12 cellular contexts compared by ENCODE assay signal in the genomic region with DNA sequence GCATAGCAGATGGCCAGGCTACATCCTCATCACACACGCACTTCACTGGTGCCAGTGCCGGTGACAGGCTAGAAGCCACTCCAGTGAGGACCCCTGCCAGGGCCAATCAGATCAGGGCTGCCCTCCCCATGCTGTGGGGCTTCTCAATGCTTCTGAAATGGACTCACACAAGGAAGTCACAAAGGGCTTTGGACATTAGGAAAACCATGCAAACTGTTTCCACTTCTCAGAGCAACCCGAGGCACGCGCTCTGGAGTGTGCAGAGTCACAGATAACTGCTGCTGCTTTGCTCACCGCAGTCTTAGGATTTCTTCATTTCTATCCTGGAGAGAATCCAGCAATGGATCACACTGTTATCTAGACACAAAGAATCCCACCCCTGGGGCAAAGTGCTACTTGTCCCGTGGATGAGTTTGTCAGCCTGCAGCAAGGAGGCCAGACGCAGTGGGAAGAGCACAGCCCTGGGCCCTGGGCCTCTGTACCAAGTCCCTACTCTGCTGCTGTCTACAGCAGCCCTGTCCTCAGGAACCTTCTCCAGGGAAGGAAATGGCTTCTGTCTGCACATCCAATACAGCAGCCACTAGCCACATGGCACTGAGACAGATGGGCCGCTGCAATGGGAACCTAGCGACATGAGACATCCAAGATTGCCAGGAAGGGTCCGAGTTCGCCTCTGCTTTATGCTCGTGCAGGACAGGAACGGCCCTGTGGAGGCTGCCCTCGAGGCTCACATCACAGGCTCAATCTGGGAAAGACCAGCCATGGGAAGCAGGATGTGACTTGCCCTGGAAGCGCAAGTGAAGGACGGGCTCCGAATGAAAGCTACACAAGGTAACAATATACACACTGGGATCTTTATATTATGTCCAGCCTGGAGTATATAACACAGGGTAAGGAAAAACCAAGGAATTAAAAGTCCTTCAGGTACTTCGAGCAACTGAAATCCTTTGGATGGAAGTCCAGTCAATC.
DNase-seq lines count a peak whose midpoint lies in the region; ATAC-seq, FAIRE-seq and TF ChIP-seq lines count a peak whose summit lies in the region.
"Had no signal": no experiment of that assay in that cellular context is flagged by ENCODE, and none has a peak within 500 bp of the region (broad histone marks: within the 10 kb centered on the region; RNA-seq: fewer than 3 reads in every experiment).

No MANE protein-coding gene starts in this region.

- peak; percentile 8 for DNase-seq in GM23248
- DNase-seq in astrocyte (ENCODE audit: low read depth): peak; percentile 80
- DNase-seq in right atrium auricular region (ENCODE audit: low spot score): peak; percentile 71
- DNase-seq in hepatic stellate cell (ENCODE audit: low spot score): no peak
- no peak for DNase-seq in AG08396 (ENCODE audit: low spot score)
- DNase-seq in NCI-H2029 treated with DMSO at 0.1 percent for 48 hours (lab: John Stamatoyannopoulos, UW): no peak
- DNase-seq: amygdala, H7, mammary epithelial cell, sigmoid colon had no signal

- WGBS in GM23248 (ENCODE audit: low coverage in 1 of 2, low lambda C conversion rate in 2 of 2, missing lambda C conversion rate in 2 of 2), 2 experiments: 94 to 98% methylated on average over 19 of the region's 19 CpGs

- no peak overlapping the region for H3K4me3 ChIP-seq in GM23248
- no peak overlapping the region for H3K4me3 ChIP-seq in astrocyte (ENCODE audit: insufficient read depth, low read depth, low read length)
- no peak overlapping the region for H3K4me3 ChIP-seq in right atrium auricular region
- H3K4me3 ChIP-seq in skeletal muscle tissue (ENCODE audit: low read length in 3 of 3): no peak overlapping the region
- H3K4me3 ChIP-seq: sigmoid colon had no signal

- H3K27me3 Mint-ChIP-seq in astrocyte (ENCODE audit: low read depth, unreplicated experiment): no peaks in the 10 kb centered on the region

- no peak overlapping the region for H3K4me3 Mint-ChIP-seq in astrocyte (ENCODE audit: unreplicated experiment)

- H3K36me3 Mint-ChIP-seq in astrocyte (ENCODE audit: low read depth, unreplicated experiment): peaks cover 8% of the 10 kb centered on the region

- H2AFZ ChIP-seq in GM23248 (no peak overlapping the region), astrocyte (ENCODE audit: low read depth, low read length) (no peak overlapping the region)

- H3K27ac ChIP-seq in GM23248: no peak overlapping the region
- H3K27ac ChIP-seq in astrocyte (ENCODE audit: low read depth, low read length): peak overlapping the region; percentile 88
- H3K27ac ChIP-seq in right atrium auricular region: peak overlapping the region; percentile 33 to 56
- peak overlapping the region; percentile 55 for H3K27ac ChIP-seq in skeletal muscle tissue (ENCODE audit: low read depth, low read length)

- no peaks in the 10 kb centered on the region for H4K20me1 ChIP-seq in GM23248 (ENCODE audit: insufficient read depth)
- peaks cover 19% of the 10 kb centered on the region for H4K20me1 ChIP-seq in astrocyte (ENCODE audit: insufficient read depth, low read length)

- TF ChIP-seq CTCF in astrocyte (IDR thresholded peaks at IDR 0.05; ENCODE audit: insufficient read depth, low read depth, low read length) (no peak), right atrium auricular region (IDR thresholded peaks at IDR 0.05) (no peak)

- no peaks in the 10 kb centered on the region for H3K9me3 ChIP-seq in GM23248 (ENCODE audit: low read depth)
- no peaks in the 10 kb centered on the region for H3K9me3 ChIP-seq in astrocyte (ENCODE audit: insufficient read depth, low read depth, low read length)
- H3K9me3 ChIP-seq in right atrium auricular region: no peaks in the 10 kb centered on the region
- no peaks in the 10 kb centered on the region for H3K9me3 ChIP-seq in skeletal muscle tissue (ENCODE audit: control insufficient read depth in 3 of 3, low read length in 3 of 3)
- H3K9me3 ChIP-seq: sigmoid colon had no signal

- H3K27me3 ChIP-seq in GM23248 (replicated peaks; ENCODE audit: insufficient read depth): no peaks in the 10 kb centered on the region
- H3K27me3 ChIP-seq in astrocyte (ENCODE audit: insufficient read depth, low read length): no peaks in the 10 kb centered on the region
- no peaks in the 10 kb centered on the region for H3K27me3 ChIP-seq in right atrium auricular region
- H3K27me3 ChIP-seq in skeletal muscle tissue (ENCODE audit: control insufficient read depth in 3 of 3, insufficient read depth in 3 of 3, low read length in 3 of 3): no peaks in the 10 kb centered on the region
- H3K27me3 ChIP-seq: sigmoid colon had no signal

- H3K79me2 ChIP-seq in GM23248 (ENCODE audit: insufficient read depth) (peaks cover 33% of the 10 kb centered on the region), astrocyte (ENCODE audit: insufficient read depth, low read length) (peaks cover 24% of the 10 kb centered on the region)

- H3K4me1 ChIP-seq in GM23248 (ENCODE audit: insufficient read depth): peaks cover 15% of the 10 kb centered on the region
- peaks cover 39% of the 10 kb centered on the region for H3K4me1 ChIP-seq in astrocyte (ENCODE audit: insufficient read depth, low read length)
- peaks cover 0 to 29% of the 10 kb centered on the region in 2 donors for H3K4me1 ChIP-seq in right atrium auricular region
- peaks cover 28 to 36% (median 30%) of the 10 kb centered on the region in 3 donors for H3K4me1 ChIP-seq in skeletal muscle tissue (ENCODE audit: control insufficient read depth in 3 of 3, insufficient read depth in 3 of 3, low read length in 3 of 3)

- H3K4me1 Mint-ChIP-seq in astrocyte (ENCODE audit: low read depth, unreplicated experiment): peaks cover 23% of the 10 kb centered on the region

- H3K4me2 ChIP-seq in GM23248 (ENCODE audit: unreplicated experiment): no peak overlapping the region
- H3K4me2 ChIP-seq in astrocyte (ENCODE audit: low read length): peak overlapping the region; percentile 70

- 0 out of 2 replicates have a peak, but pooled peaks cover 2% of the 10 kb centered on the region for H3F3A ChIP-seq in GM23248 (ENCODE audit: insufficient read depth)

- H3K9ac ChIP-seq in GM23248: no peak overlapping the region
- H3K9ac ChIP-seq in astrocyte (ENCODE audit: low read length): peak overlapping the region; percentile 34
- no peak overlapping the region for H3K9ac ChIP-seq in skeletal muscle tissue (ENCODE audit: low read depth in 1 of 3, low read length in 3 of 3)

- no peaks in the 10 kb centered on the region for H3K9me3 Mint-ChIP-seq in astrocyte (ENCODE audit: unreplicated experiment)

- H3K9me2 ChIP-seq in GM23248 (ENCODE audit: insufficient read depth): no peaks in the 10 kb centered on the region

- in situ Hi-C loops in GM23248 (cut with MboI): no loop called here

- no peak for ATAC-seq in GM18498 (IDR thresholded peaks at IDR 0.05; ENCODE audit: unreplicated experiment)

- no peak overlapping the region for H3K27ac Mint-ChIP-seq in astrocyte (ENCODE audit: unreplicated experiment)

- H3K36me3 ChIP-seq in GM23248 (ENCODE audit: low read depth) (no peaks in the 10 kb centered on the region), astrocyte (ENCODE audit: insufficient read depth, low read length) (no peaks in the 10 kb centered on the region), right atrium auricular region (no peaks in the 10 kb centered on the region), skeletal muscle tissue (ENCODE audit: control insufficient read depth in 3 of 3, insufficient read depth in 3 of 3, low read length in 3 of 3) (peaks cover 0 to 4% (median 2%) of the 10 kb centered on the region in 3 donors)
- H3K36me3 ChIP-seq: sigmoid colon had no signal

- FAIRE-seq in astrocyte (lab: Jason Lieb, UNC): no peak

Comparison
In these comparisons a context has a peak if more than half of its experiments do, and no peak if none do; other contexts are left out.
1. DNase-seq: peak in GM23248 (single experiment), astrocyte (single experiment) and right atrium auricular region (single experiment); none in hepatic stellate cell (single experiment), AG08396 (single experiment) and NCI-H2029 treated with DMSO at 0.1 percent for 48 hours (single experiment).